In the genomic region with DNA sequence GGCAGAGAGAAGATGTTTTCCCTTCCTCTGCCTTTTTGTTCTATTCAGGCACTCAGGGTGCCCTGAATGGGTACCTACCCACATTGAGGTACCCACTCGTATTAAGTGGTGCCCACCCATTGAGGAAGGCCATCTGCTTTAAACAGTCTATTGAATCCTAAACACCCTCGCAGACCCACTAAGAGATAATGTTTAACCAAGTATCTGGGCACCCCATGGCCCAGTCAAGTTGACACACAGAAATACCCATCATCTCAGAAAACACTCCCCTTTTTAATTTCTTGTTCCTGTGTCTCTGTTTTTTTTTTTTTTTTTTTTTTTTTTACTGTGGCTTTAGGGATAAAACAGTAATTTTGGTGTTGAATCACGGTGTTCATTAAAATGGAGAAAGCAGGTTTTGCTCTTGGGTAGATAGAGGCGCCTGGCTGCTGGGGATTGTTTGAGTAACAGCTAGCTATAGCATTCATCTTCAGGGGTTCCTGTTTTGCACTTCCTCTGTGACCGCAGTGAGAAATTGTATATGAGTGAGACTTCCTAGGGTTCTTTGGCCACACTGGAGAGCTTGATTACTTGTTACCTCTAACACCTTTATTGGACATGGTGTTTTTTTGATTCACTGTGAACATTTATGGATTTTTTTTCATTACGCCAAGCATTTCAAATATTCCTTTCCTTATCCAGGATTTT, we compare ENCODE assay signal across 1 cellular context.
TF ChIP-seq lines count a peak whose summit lies in the region.

No MANE protein-coding gene starts in this region.

TF ChIP-seq in IMR-90, 13 proteins besides CTCF, POLR2A, EP300 and RAD21 (continued from another document):
- TF ChIP-seq BHLHE40 (IDR thresholded peaks at IDR 0.05; ENCODE audit: low read depth, low read length) (no peak), FOS (IDR thresholded peaks at IDR 0.05; ENCODE audit: low read depth, low read length) (no peak), MAFK (IDR thresholded peaks at IDR 0.05; ENCODE audit: low read depth, low read length) (no peak), CEBPB (IDR thresholded peaks at IDR 0.05; ENCODE audit: low read depth, low read length) (no peak)
